Comparison of ENCODE assay signal across 8 cellular contexts in the genomic region with DNA sequence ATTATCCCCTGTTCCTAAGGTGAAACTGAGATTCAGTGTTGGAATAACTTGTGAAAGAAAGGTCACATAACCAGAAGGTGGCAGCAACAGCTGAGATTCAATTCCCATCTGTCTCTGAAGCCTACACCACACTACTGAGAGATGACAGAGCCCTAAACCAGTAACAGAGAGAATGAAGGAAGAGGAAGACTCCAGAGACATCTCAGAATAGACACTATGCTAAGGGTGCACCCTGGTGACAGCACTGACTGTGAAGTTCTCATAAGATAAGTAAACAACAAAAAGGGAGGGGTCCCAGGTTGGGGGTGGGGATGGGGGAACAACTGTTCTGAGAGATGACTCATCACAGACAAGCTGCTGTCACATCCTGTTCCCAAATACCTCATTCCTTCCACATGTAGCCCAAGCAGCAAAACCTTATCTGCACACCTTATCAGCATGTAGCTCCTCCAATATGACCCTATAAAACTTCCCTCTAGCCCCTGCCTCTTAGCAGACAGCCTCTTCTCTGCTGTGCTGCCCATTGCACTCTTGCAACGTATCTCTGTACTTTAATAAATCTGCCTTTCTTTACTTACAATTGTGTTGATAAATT. TPM values are rescaled to one million over a fixed set of nuclear protein-coding genes. Genes with fewer than 3 reads are reported as not detected.
DNase-seq lines count a peak whose midpoint lies in the region; ATAC-seq and TF ChIP-seq lines count a peak whose summit lies in the region.

No MANE protein-coding gene starts in this region.

- H3K27ac Mint-ChIP-seq in activated CD4-positive, alpha-beta memory T cell treated with anti-CD3 and anti-CD28 coated beads for 36 hours, result no peak overlapping the region

- intact Hi-C loops in activated CD4-positive, alpha-beta memory T cell treated with anti-CD3 and anti-CD28 coated beads for 36 hours (cut with micrococcal nuclease), result loop anchor here (1.0 kb wide), 1 partner anchor 56 kb away; no protein-coding TSS in a partner anchor

- DNase-seq in DMS 273 treated with DMSO at 0.1 percent for 48 hours (lab: John Stamatoyannopoulos, UW) (peak; percentile 22), kidney glomerular epithelial cell (lab: John Stamatoyannopoulos, UW) (peak; percentile 8), GM19238 (ENCODE audit: insufficient read length, low spot score) (no peak), epidermal melanocyte (ENCODE audit: insufficient read length, low spot score) (no peak), DMS79 (lab: John Stamatoyannopoulos, UW) (no peak)
- DNase-seq in activated CD4-positive, alpha-beta memory T cell treated with anti-CD3 and anti-CD28 coated beads for 36 hours, result peak; percentile 53

- CTCF ChIA-PET in activated CD4-positive, alpha-beta memory T cell treated with anti-CD3 and anti-CD28 coated beads for 36 hours (lab: Charles Lee), result no interaction called here

- H3K9me3 Mint-ChIP-seq in activated CD4-positive, alpha-beta memory T cell treated with anti-CD3 and anti-CD28 coated beads for 36 hours, result peaks cover 26% of the 10 kb centered on the region

- no peak overlapping the region for H3K4me3 Mint-ChIP-seq in activated CD4-positive, alpha-beta memory T cell treated with anti-CD3 and anti-CD28 coated beads for 36 hours

- TF ChIP-seq RAD21 in Ishikawa (IDR thresholded peaks at IDR 0.05; ENCODE audit: low read depth), result peak; percentile 68

- peaks cover 8% of the 10 kb centered on the region for H3K36me3 Mint-ChIP-seq in activated CD4-positive, alpha-beta memory T cell treated with anti-CD3 and anti-CD28 coated beads for 36 hours

- TF ChIP-seq EP300 in Ishikawa (IDR thresholded peaks at IDR 0.05; ENCODE audit: borderline replicate concordance), result no peak

- H3K27me3 Mint-ChIP-seq in activated CD4-positive, alpha-beta memory T cell treated with anti-CD3 and anti-CD28 coated beads for 36 hours, result peaks cover 19% of the 10 kb centered on the region

- ATAC-seq in HG02885 (IDR thresholded peaks at IDR 0.05; ENCODE audit: poor library complexity, unreplicated experiment), result no peak

- POLR2A ChIA-PET in activated CD4-positive, alpha-beta memory T cell treated with anti-CD3 and anti-CD28 coated beads for 36 hours (lab: Charles Lee), result interaction anchor here (0.5 kb wide), 1 partner anchor 84 kb away, joined by 3 read pairs; no protein-coding TSS in a partner anchor

- peaks cover 8% of the 10 kb centered on the region for H3K4me1 Mint-ChIP-seq in activated CD4-positive, alpha-beta memory T cell treated with anti-CD3 and anti-CD28 coated beads for 36 hours (ENCODE audit: low read depth)

TF ChIP-seq in Ishikawa, 13 proteins besides CTCF, POLR2A, EP300 and RAD21:
- no peak for TF ChIP-seq TCF12 (IDR thresholded peaks at IDR 0.05; ENCODE audit: low read depth)
- TF ChIP-seq, protein P1, sequence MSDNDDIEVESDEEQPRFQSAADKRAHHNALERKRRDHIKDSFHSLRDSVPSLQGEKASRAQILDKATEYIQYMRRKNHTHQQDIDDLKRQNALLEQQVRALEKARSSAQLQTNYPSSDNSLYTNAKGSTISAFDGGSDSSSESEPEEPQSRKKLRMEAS (IDR thresholded peaks at IDR 0.05), result no peak
- TF ChIP-seq, protein P2, sequence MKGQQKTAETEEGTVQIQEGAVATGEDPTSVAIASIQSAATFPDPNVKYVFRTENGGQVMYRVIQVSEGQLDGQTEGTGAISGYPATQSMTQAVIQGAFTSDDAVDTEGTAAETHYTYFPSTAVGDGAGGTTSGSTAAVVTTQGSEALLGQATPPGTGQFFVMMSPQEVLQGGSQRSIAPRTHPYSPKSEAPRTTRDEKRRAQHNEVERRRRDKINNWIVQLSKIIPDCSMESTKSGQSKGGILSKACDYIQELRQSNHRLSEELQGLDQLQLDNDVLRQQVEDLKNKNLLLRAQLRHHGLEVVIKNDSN (IDR thresholded peaks at IDR 0.05), result no peak

RNA-seq across cellular contexts. Expression of a gene that starts 46.5 kb away (rescaled TPM):
- 1 to 10 TPM; 6.2 to 6.6 TPM for total RNA-seq in activated CD4-positive, alpha-beta memory T cell treated with anti-CD3 and anti-CD28 coated beads for 36 hours

RNA-seq across cellular contexts. Expression of a gene that starts 57.8 kb away (rescaled TPM):
- under 1 TPM in 1 of 2 experiments, not detected in 1; 0.05 TPM for total RNA-seq in activated CD4-positive, alpha-beta memory T cell treated with anti-CD3 and anti-CD28 coated beads for 36 hours

RNA-seq across cellular contexts. Expression of a gene that starts 58.8 kb away (rescaled TPM):
- 10 to 100 TPM; 19.0 to 19.5 TPM for total RNA-seq in activated CD4-positive, alpha-beta memory T cell treated with anti-CD3 and anti-CD28 coated beads for 36 hours

RNA-seq across cellular contexts. Expression of a gene that starts 59.8 kb away (rescaled TPM):
- total RNA-seq in activated CD4-positive, alpha-beta memory T cell treated with anti-CD3 and anti-CD28 coated beads for 36 hours, result 1 to 10 TPM in 1 of 2 experiments, under 1 TPM in 1; 0.86 to 1.5 TPM

Comparison
In these comparisons a context has a peak if more than half of its experiments do, and no peak if none do; other contexts are left out.
1. DNase-seq: peak in DMS 273 treated with DMSO at 0.1 percent for 48 hours (single experiment), activated CD4-positive, alpha-beta memory T cell treated with anti-CD3 and anti-CD28 coated beads for 36 hours (single experiment) and kidney glomerular epithelial cell (single experiment); none in GM19238 (single experiment), epidermal melanocyte (single experiment) and DMS79 (single experiment).